ENCODE assay signal across 1 cellular context in the genomic region with DNA sequence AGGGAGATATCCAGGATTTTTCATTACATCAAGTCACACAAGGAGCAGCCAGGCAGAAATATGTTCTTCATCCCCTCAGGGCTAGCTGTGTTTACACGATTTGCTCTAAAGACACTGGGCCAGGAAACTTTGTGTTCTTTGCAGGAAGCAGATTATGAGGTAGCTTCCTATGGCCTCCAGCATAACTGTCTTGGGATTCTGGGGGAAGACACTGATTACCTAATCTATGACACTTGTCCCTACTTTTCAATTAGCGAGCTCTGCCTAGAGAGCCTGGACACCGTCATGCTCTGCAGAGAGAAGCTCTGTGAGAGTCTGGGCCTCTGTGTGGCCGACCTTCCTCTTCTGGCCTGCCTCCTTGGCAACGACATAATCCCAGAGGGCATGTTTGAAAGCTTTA.
TF ChIP-seq lines count a peak whose summit lies in the region.

No MANE protein-coding gene starts in this region.

TF ChIP-seq in HepG2, 621 proteins besides CTCF, POLR2A, EP300 and RAD21:
- TF ChIP-seq NFIC (IDR thresholded peaks at IDR 0.05; ENCODE audit: low read length) (no peak), ZNF317 (CRISPR knock-in tag; IDR thresholded peaks at IDR 0.05) (no peak), HNF4A (CRISPR knock-in tag; IDR thresholded peaks at IDR 0.05) (no peak)
- TF ChIP-seq, protein P1, sequence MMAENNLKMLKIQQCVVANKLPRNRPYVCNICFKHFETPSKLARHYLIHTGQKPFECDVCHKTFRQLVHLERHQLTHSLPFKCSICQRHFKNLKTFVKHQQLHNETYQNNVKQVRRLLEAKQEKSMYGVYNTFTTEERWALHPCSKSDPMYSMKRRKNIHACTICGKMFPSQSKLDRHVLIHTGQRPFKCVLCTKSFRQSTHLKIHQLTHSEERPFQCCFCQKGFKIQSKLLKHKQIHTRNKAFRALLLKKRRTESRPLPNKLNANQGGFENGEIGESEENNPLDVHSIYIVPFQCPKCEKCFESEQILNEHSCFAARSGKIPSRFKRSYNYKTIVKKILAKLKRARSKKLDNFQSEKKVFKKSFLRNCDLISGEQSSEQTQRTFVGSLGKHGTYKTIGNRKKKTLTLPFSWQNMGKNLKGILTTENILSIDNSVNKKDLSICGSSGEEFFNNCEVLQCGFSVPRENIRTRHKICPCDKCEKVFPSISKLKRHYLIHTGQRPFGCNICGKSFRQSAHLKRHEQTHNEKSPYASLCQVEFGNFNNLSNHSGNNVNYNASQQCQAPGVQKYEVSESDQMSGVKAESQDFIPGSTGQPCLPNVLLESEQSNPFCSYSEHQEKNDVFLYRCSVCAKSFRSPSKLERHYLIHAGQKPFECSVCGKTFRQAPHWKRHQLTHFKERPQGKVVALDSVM (CRISPR knock-in tag; IDR thresholded peaks at IDR 0.05) = no peak
